In the genomic region with DNA sequence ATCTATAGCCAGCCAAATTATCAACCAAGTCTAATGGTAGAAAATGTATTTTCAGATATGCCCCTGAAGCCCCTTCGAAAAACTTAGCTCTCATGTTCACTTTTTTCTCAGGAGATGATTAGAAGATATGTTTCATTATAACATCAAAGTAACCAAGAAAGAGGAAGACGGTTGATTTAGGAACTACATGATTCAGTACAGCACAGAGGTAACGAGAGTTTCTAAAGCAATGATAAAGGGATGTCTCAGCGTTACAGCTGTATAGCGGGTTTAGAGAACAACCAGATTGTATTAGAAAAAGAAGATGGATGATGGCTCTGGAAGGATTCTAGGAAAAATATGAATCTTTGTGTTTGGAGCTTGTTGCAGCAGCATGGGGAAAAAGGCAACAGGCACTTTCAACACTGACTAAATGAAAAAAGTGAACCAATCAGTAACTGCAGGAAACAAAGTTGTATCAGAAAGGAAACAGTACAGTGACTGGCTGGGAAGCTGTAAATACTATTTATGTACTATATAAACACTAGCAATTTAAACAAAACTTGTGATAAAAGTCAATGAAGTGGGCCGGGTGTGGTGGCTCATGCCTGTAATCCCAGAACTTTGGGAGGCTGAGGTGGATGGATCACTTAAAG, we compare ENCODE assay signal across 8 cellular contexts. TPM values are rescaled to one million over a fixed set of nuclear protein-coding genes. Genes with fewer than 3 reads are reported as not detected.
DNase-seq lines count a peak whose midpoint lies in the region; ATAC-seq and TF ChIP-seq lines count a peak whose summit lies in the region.
"Had no signal": no experiment of that assay in that cellular context is flagged by ENCODE, and none has a peak within 500 bp of the region (broad histone marks: within the 10 kb centered on the region; RNA-seq: fewer than 3 reads in every experiment).

No MANE protein-coding gene starts in this region.

- TF ChIP-seq POLR2A in gastrocnemius medialis (IDR thresholded peaks at IDR 0.05), result no peak

- peak overlapping the region in 8 of 9 donors; percentile 20 to 69 (median 41) for H3K27ac Mint-ChIP-seq in naive thymus-derived CD4-positive, alpha-beta T cell

- H3K4me3 Mint-ChIP-seq in naive thymus-derived CD4-positive, alpha-beta T cell, result peak overlapping the region; percentile 2 to 86 (median 61)

- no peaks in the 10 kb centered on the region for H3K36me3 ChIP-seq in naive thymus-derived CD4-positive, alpha-beta T cell (ENCODE audit: control insufficient read depth in 2 of 3, insufficient read depth in 3 of 3, low read length in 3 of 3)
- H3K36me3 ChIP-seq in gastrocnemius medialis, result no peaks in the 10 kb centered on the region

- POLR2A ChIA-PET in naive thymus-derived CD4-positive, alpha-beta T cell (lab: Charles Lee), result interaction anchor here (0.7 to 0.8 kb wide), 3 partner anchors 17 to 65 kb away, joined by 3 read pairs; no protein-coding TSS in a partner anchor

- CTCF ChIA-PET in naive thymus-derived CD4-positive, alpha-beta T cell (lab: Charles Lee), result interaction anchor here (0.6 to 0.7 kb wide), 2 partner anchors 24 to 544 kb away, joined by 3 to 4 read pairs; no protein-coding TSS in a partner anchor

- H3K4me1 Mint-ChIP-seq in naive thymus-derived CD4-positive, alpha-beta T cell, result peaks cover 19 to 80% (median 57%) of the 10 kb centered on the region in 7 donors

- H3K27me3 Mint-ChIP-seq in naive thymus-derived CD4-positive, alpha-beta T cell, result no peaks in the 10 kb centered on the region

- H3K27ac ChIP-seq in naive thymus-derived CD4-positive, alpha-beta T cell (ENCODE audit: low read depth, low read length), result no peak overlapping the region
- no peak overlapping the region for H3K27ac ChIP-seq in gastrocnemius medialis

- H3K4me3 ChIP-seq in naive thymus-derived CD4-positive, alpha-beta T cell (ENCODE audit: low read length), result no peak overlapping the region
- H3K4me3 ChIP-seq in gastrocnemius medialis, result no peak overlapping the region

- no peaks in the 10 kb centered on the region for H3K27me3 ChIP-seq in naive thymus-derived CD4-positive, alpha-beta T cell (ENCODE audit: control insufficient read depth in 2 of 2, insufficient read depth in 2 of 2, low read length in 2 of 2)
- no peaks in the 10 kb centered on the region for H3K27me3 ChIP-seq in gastrocnemius medialis

- intact Hi-C loops in naive thymus-derived CD4-positive, alpha-beta T cell (cut with micrococcal nuclease), result no loop called here
- intact Hi-C loops in gastrocnemius medialis (cut with DNase I; ENCODE audit: low total_unique reads), result no loop called here

- H3K9me3 Mint-ChIP-seq in naive thymus-derived CD4-positive, alpha-beta T cell, result no peaks in the 10 kb centered on the region

- TF ChIP-seq CTCF in gastrocnemius medialis (IDR thresholded peaks at IDR 0.05 in 4 of 5, conservative IDR thresholded peaks at IDR 0.05 in 1 of 5), result no peak

- in situ Hi-C loops in gastrocnemius medialis (cut with MboI; ENCODE audit: low sequenced_read_pairs in 4 of 4), result no loop called here

- ATAC-seq in GM18861 (IDR thresholded peaks at IDR 0.05; ENCODE audit: unreplicated experiment) (peak; percentile 66), GM21825 (IDR thresholded peaks at IDR 0.05; ENCODE audit: unreplicated experiment) (peak; percentile 71), gastrocnemius medialis (no peak), HG03025 (IDR thresholded peaks at IDR 0.05; ENCODE audit: low FRiP score, unreplicated experiment) (no peak)
- ATAC-seq in naive thymus-derived CD4-positive, alpha-beta T cell, result peak; percentile 82

- no peaks in the 10 kb centered on the region for H3K4me1 ChIP-seq in naive thymus-derived CD4-positive, alpha-beta T cell (ENCODE audit: control insufficient read depth in 2 of 2, insufficient read depth in 2 of 2, low read length in 2 of 2)
- H3K4me1 ChIP-seq in gastrocnemius medialis, result no peaks in the 10 kb centered on the region

- peaks cover 0 to 6% (median 0%) of the 10 kb centered on the region in 5 donors for H3K36me3 Mint-ChIP-seq in naive thymus-derived CD4-positive, alpha-beta T cell

- DNase-seq in Kasumi-1 (lab: John Stamatoyannopoulos, UW), result peak; percentile 69 to 79
- peak in 2 of 9 donors; percentile 5 to 7 for DNase-seq in naive thymus-derived CD4-positive, alpha-beta T cell
- DNase-seq in gastrocnemius medialis, result no peak
- no peak for DNase-seq in NCI-H1105 treated with DMSO at 0.1 percent for 48 hours (lab: John Stamatoyannopoulos, UW)
- DNase-seq: stimulated activated CD4-positive, alpha-beta T cell treated with anti-CD3 and anti-CD28 coated beads, Interleukin-4, amount 100 ng/mL, for 4 hours had no signal

- no peaks in the 10 kb centered on the region for H3K9me3 ChIP-seq in naive thymus-derived CD4-positive, alpha-beta T cell (ENCODE audit: control insufficient read depth in 2 of 3, low read length in 3 of 3)
- no peaks in the 10 kb centered on the region for H3K9me3 ChIP-seq in gastrocnemius medialis

RNA-seq across cellular contexts. Expression of a gene that starts 21.5 kb away (rescaled TPM):
- total RNA-seq in naive thymus-derived CD4-positive, alpha-beta T cell, result 10 to 100 TPM; 16.9 to 35.8 (median 28.9) TPM
- 1 to 10 TPM; 7.0 to 8.3 TPM for polyA plus RNA-seq in naive thymus-derived CD4-positive, alpha-beta T cell
- total RNA-seq in gastrocnemius medialis, result 1 to 10 TPM; 4.6 to 9.8 (median 7.6) TPM

RNA-seq across cellular contexts. Expression of a gene that starts 22.0 kb away (rescaled TPM):
- total RNA-seq in naive thymus-derived CD4-positive, alpha-beta T cell, result 10 to 100 TPM; 31.1 to 46.2 (median 45.5) TPM
- polyA plus RNA-seq in naive thymus-derived CD4-positive, alpha-beta T cell, result 10 to 100 TPM; 51.5 to 71.6 TPM
- 10 to 100 TPM; 19.0 to 29.9 (median 21.4) TPM for total RNA-seq in gastrocnemius medialis

Comparison
In these comparisons a context has a peak if more than half of its experiments do, and no peak if none do; other contexts are left out.
1. ATAC-seq: peak in GM18861 (single experiment), GM21825 (single experiment) and naive thymus-derived CD4-positive, alpha-beta T cell (single experiment); none in gastrocnemius medialis (0 of 2) and HG03025 (single experiment).
2. DNase-seq: peak in Kasumi-1 (2 of 2); none in gastrocnemius medialis (0 of 2) and NCI-H1105 treated with DMSO at 0.1 percent for 48 hours (single experiment).